Comparison of ENCODE assay signal across 12 cellular contexts in genomic region chr7:105131033-105131656, GRCh38.
A peak's percentile ranks its signal among the peaks of the same experiment; 100 is the strongest.
DNase-seq lines count a peak whose midpoint lies in the region; ATAC-seq and TF ChIP-seq lines count a peak whose summit lies in the region.
"Had no signal": no experiment of that assay in that cellular context is flagged by ENCODE, and none has a peak within 500 bp of the region (broad histone marks: within the 10 kb centered on the region; RNA-seq: fewer than 3 reads in every experiment).

No MANE protein-coding gene starts in this region.

- H3K4me1 Mint-ChIP-seq in Caco-2 (ENCODE audit: low read depth, unreplicated experiment), result peaks cover under 1% of the 10 kb centered on the region
- H3K4me1 Mint-ChIP-seq: activated B cell treated with CpG ODN at 0.5 μM for 24 hours had no signal

- TF ChIP-seq POLR2A in esophagus squamous epithelium (IDR thresholded peaks at IDR 0.05), result no peak

- WGBS in esophagus squamous epithelium, 2 donors, result 86 to 89% methylated on average over 12 of the region's 12 CpGs

- TF ChIP-seq CTCF in Caco-2 (IDR thresholded peaks at IDR 0.05; ENCODE audit: insufficient read depth in 1 of 2, low read depth in 1 of 2, low read length in 1 of 2, severe bottlenecking in 1 of 2, unreplicated experiment in 1 of 2) (no peak), fibroblast of mammary gland (conservative IDR thresholded peaks at IDR 0.05; ENCODE audit: control insufficient read depth, insufficient read depth, low read depth, low read length) (no peak), esophagus squamous epithelium (IDR thresholded peaks at IDR 0.05) (no peak)

- no peak for DNase-seq in Caco-2
- DNase-seq in fibroblast of mammary gland (ENCODE audit: low read depth), result peak; percentile 46
- no peak for DNase-seq in DMS153 treated with DMSO at 0.1 percent for 48 hours (lab: John Stamatoyannopoulos, UW; ENCODE audit: unreplicated experiment)
- no peak for DNase-seq in iPS-NIHi7 (ENCODE audit: extremely low spot score)
- DNase-seq in esophagus squamous epithelium (lab: John Stamatoyannopoulos, UW), result no peak
- no peak for DNase-seq in NCI-H345 (lab: John Stamatoyannopoulos, UW)
- DNase-seq: activated B cell treated with CpG ODN at 0.5 μM for 24 hours had no signal

- H3K9me3 Mint-ChIP-seq in Caco-2 (ENCODE audit: unreplicated experiment), result no peaks in the 10 kb centered on the region
- H3K9me3 Mint-ChIP-seq: activated B cell treated with CpG ODN at 0.5 μM for 24 hours, brain, nephron had no signal

- H3K36me3 ChIP-seq in Caco-2 (ENCODE audit: control insufficient read depth, insufficient read depth, low read length) (no peaks in the 10 kb centered on the region), esophagus squamous epithelium (peaks cover 5 to 72% (median 13%) of the 10 kb centered on the region in 3 donors)

- no peaks in the 10 kb centered on the region for H3K27me3 ChIP-seq in Caco-2 (replicated peaks; ENCODE audit: control insufficient read depth, insufficient read depth, low read length)
- H3K27me3 ChIP-seq in esophagus squamous epithelium, result no peaks in the 10 kb centered on the region

- BruUV-seq in Caco-2 (replicated peaks; lab: Mats Ljungman, UMichigan), result no TSS peak

- ATAC-seq in GM19455 (IDR thresholded peaks at IDR 0.05; ENCODE audit: unreplicated experiment), result peak; percentile 79
- ATAC-seq in HG03460 (IDR thresholded peaks at IDR 0.05; ENCODE audit: unreplicated experiment), result peak; percentile 75
- ATAC-seq: HepG2 had no signal

- POLR2A ChIA-PET in Caco-2 (lab: Charles Lee), result no interaction called here

- H3K4me1 ChIP-seq in Caco-2, result no peaks in the 10 kb centered on the region
- H3K4me1 ChIP-seq in esophagus squamous epithelium, result no peaks in the 10 kb centered on the region

- no peak overlapping the region for H3K4me3 Mint-ChIP-seq in Caco-2 (ENCODE audit: unreplicated experiment)
- H3K4me3 Mint-ChIP-seq: activated B cell treated with CpG ODN at 0.5 μM for 24 hours, brain, nephron had no signal

- H3K27ac ChIP-seq in esophagus squamous epithelium, result no peak overlapping the region

- no peaks in the 10 kb centered on the region for H3K27me3 Mint-ChIP-seq in Caco-2 (ENCODE audit: insufficient read depth, unreplicated experiment)
- H3K27me3 Mint-ChIP-seq: activated B cell treated with CpG ODN at 0.5 μM for 24 hours, brain had no signal

- H3K36me3 Mint-ChIP-seq in Caco-2 (ENCODE audit: insufficient read depth, unreplicated experiment), result peaks cover 31% of the 10 kb centered on the region

- H3K9me3 ChIP-seq in Caco-2 (no peaks in the 10 kb centered on the region), esophagus squamous epithelium (no peaks in the 10 kb centered on the region)

- CTCF ChIA-PET in Caco-2 (lab: Charles Lee), result no interaction called here

- peak overlapping the region; percentile 52 for H3K27ac Mint-ChIP-seq in Caco-2 (ENCODE audit: unreplicated experiment)
- H3K27ac Mint-ChIP-seq: activated B cell treated with CpG ODN at 0.5 μM for 24 hours had no signal

- intact Hi-C loops in Caco-2 (cut with micrococcal nuclease; ENCODE audit: unreplicated experiment), result no loop called here
- intact Hi-C loops in esophagus squamous epithelium (cut with DNase I), result no loop called here

- H3K4me3 ChIP-seq in Caco-2 (ENCODE audit: low read depth, low read length), result no peak overlapping the region
- H3K4me3 ChIP-seq in fibroblast of mammary gland (ENCODE audit: control insufficient read depth, low read depth, low read length), result no peak overlapping the region
- H3K4me3 ChIP-seq in esophagus squamous epithelium, result no peak overlapping the region
